Comparison of ENCODE assay signal across 8 cellular contexts in the genomic region with DNA sequence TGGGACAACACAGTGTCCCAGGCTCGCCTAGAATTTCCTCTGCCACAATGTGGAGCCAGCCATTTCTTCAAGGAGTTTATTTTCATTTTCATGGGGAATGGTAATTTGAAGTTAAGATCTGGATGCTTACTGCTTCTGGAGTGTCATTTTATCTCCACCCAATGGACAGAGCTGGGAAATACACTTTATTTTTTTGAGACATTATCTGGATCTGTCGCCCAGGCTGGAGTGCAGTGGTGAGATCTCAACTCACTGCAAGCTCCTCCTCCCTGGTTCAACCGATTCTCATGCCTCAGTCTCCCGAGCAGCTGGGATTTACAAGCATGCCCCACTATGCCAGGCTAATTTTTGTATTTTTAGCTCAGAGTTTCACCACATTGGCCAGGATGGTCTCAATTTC. TPM values are rescaled to one million over a fixed set of nuclear protein-coding genes. Genes with fewer than 3 reads are reported as not detected.
A peak's percentile ranks its signal among the peaks of the same experiment; 100 is the strongest.
DNase-seq lines count a peak whose midpoint lies in the region; ATAC-seq, FAIRE-seq and TF ChIP-seq lines count a peak whose summit lies in the region.

No MANE protein-coding gene starts in this region.

- 4% methylated on average over 4 of the region's 4 CpGs for WGBS in K562 (ENCODE audit: insufficient coverage, low coverage, missing lambda C conversion rate)
- 1 to 6% (median 2%) methylated on average over 4 of the region's 4 CpGs for WGBS in small intestine, 3 donors

- no peak overlapping the region for H3K9ac ChIP-seq in K562 (ENCODE audit: insufficient read depth in 1 of 2, low read depth in 2 of 2, low read length in 2 of 2)

- peak; percentile 76 to 83 for TF ChIP-seq RAD21 in K562 (CRISPR knock-in tag; conservative IDR thresholded peaks at IDR 0.05 in 1 of 2, IDR thresholded peaks at IDR 0.05 in 1 of 2)

- no TSS peak for BruUV-seq in K562 (replicated peaks; lab: Mats Ljungman, UMichigan)

- ATAC-seq in GM21576 (IDR thresholded peaks at IDR 0.05; ENCODE audit: unreplicated experiment) (peak; percentile 75), K562 (peak; percentile 96), HG03039 (IDR thresholded peaks at IDR 0.05; ENCODE audit: unreplicated experiment) (no peak)

- FAIRE-seq in K562 (lab: Jason Lieb, UNC) (peak; percentile 74), small intestine (lab: Jason Lieb, UNC) (no peak)

- H3K27ac ChIP-seq in K562 (ENCODE audit: extremely low read depth, low read depth, low read length) (no peak overlapping the region), small intestine (ENCODE audit: low read depth in 1 of 2, low read length in 1 of 2) (no peak overlapping the region)

- H4K20me1 ChIP-seq in K562 (replicated peaks; ENCODE audit: control insufficient read depth, insufficient read depth, low read length): no peaks in the 10 kb centered on the region

- CTCF ChIA-PET in K562 (lab: Yijun Ruan, JAX; ENCODE audit: low intra/inter-chr PET ratio): interaction anchor here (0.7 to 1.0 kb wide), 6 partner anchors 242 to 390 kb away, joined by 3 to 6 read pairs (median 4); no protein-coding TSS in a partner anchor

- DNase-seq in NCI-H2171 treated with DMSO at 0.1 percent for 48 hours (lab: John Stamatoyannopoulos, UW) (peak; percentile 9), NCI-H2171 (lab: John Stamatoyannopoulos, UW) (no peak), NCI-H2227 treated with DMSO at 0.1 percent for 48 hours (lab: John Stamatoyannopoulos, UW) (peak; percentile 5), K562 (ENCODE audit: extremely low read depth in 1 of 4, low spot score in 3 of 4) (peak; percentile 22 to 62 (median 42)), iPS DF 19.7 (ENCODE audit: low read depth, low spot score) (peak; percentile 7), small intestine (peak; percentile 63)

- no peak for TF ChIP-seq POLR2A in K562 (conservative IDR thresholded peaks at IDR 0.05)

- H2AFZ ChIP-seq in K562 (ENCODE audit: low read depth, low read length): 0 out of 2 replicates have a peak overlapping the region, but pooled peaks have one; percentile 28

- TF ChIP-seq EP300 in K562 (IDR thresholded peaks at IDR 0.05; ENCODE audit: low read length): no peak

- no peaks in the 10 kb centered on the region for H3K27me3 ChIP-seq in K562 (ENCODE audit: control insufficient read depth in 2 of 2, insufficient read depth in 2 of 2, low read length in 2 of 2)
- no peaks in the 10 kb centered on the region for H3K27me3 ChIP-seq in small intestine (ENCODE audit: control insufficient read depth in 2 of 2, insufficient read depth in 2 of 2, low read length in 2 of 2)

- H3K9me1 ChIP-seq in K562 (ENCODE audit: control insufficient read depth, insufficient read depth, low read length): no peaks in the 10 kb centered on the region

- POLR2A ChIA-PET in K562 (lab: Yijun Ruan, JAX): interaction anchor here (0.9 to 1.4 kb wide), 3 partner anchors 10 to 13 kb away, joined by 3 to 7 read pairs (median 3); partner anchors contain the start of gene THG1L

- H3K9me3 ChIP-seq in K562 (replicated peaks; ENCODE audit: control insufficient read depth, insufficient read depth, low read depth, low read length): no peaks in the 10 kb centered on the region
- no peaks in the 10 kb centered on the region for H3K9me3 ChIP-seq in small intestine (ENCODE audit: control insufficient read depth, low read depth)

- intact Hi-C loops in K562 (cut with micrococcal nuclease): loop anchor here (1.0 to 5.0 kb wide), 7 partner anchors 25 to 376 kb away; partner anchors contain the start of gene LSM11

- H3K4me3 ChIP-seq in K562 (no peak overlapping the region), small intestine (ENCODE audit: low read depth in 1 of 2, low read length in 2 of 2) (no peak overlapping the region)

- no peaks in the 10 kb centered on the region for H3K79me2 ChIP-seq in K562 (ENCODE audit: control insufficient read depth, insufficient read depth, low read length)

- in situ Hi-C loops in K562 (cut with MboI): no loop called here

- H3K4me1 ChIP-seq in K562 (replicated peaks in 1 of 2; ENCODE audit: control insufficient read depth in 2 of 2, insufficient read depth in 2 of 2, low read length in 2 of 2) (peaks cover 3 to 5% of the 10 kb centered on the region in 2 experiments; a peak in 2 of 5 replicates), small intestine (ENCODE audit: control insufficient read depth in 2 of 2, insufficient read depth in 1 of 2, low read depth in 1 of 2, low read length in 1 of 2) (no peaks in the 10 kb centered on the region)

- H3K36me3 ChIP-seq in K562 (ENCODE audit: control insufficient read depth, insufficient read depth, low read length) (no peaks in the 10 kb centered on the region), small intestine (ENCODE audit: control insufficient read depth in 2 of 2, insufficient read depth in 2 of 2, low read length in 2 of 2) (no peaks in the 10 kb centered on the region)

- peak; percentile 51 to 75 (median 54); a peak in 4 of 6 replicates for TF ChIP-seq CTCF in K562 (IDR thresholded peaks at IDR 0.05 in 2 of 3, conservative IDR thresholded peaks at IDR 0.05 in 1 of 3; ENCODE audit: insufficient read depth in 2 of 3, low read depth in 1 of 3, low read length in 3 of 3)

- H3K4me2 ChIP-seq in K562 (ENCODE audit: insufficient read depth, low read length): peak overlapping the region; percentile 27; the same call in 1 of the 2 replicates

RNA-seq across cellular contexts. Expression of gene THG1L, which starts 12.7 kb away (rescaled TPM):
- 14.2 and 22.0 TPM in 2 replicates for total RNA-seq in K562 (2011; cell fraction: chromatin; rRNA removed; ENCODE audit: low replicate concordance)
- total RNA-seq in K562 (2011; cell fraction: nucleolus; rRNA removed): 12.5 and 13.0 TPM in 2 replicates
- 12.8 and 14.4 TPM in 2 replicates for total RNA-seq in K562 (2011; cell fraction: nucleoplasm; rRNA removed)
- 24.8 and 32.7 TPM in 2 replicates for total RNA-seq in K562 (2014; rRNA removed)
- total RNA-seq in K562 (2014; rRNA removed; fragmentation: Illumina TruSeq; extraction: Trizol): 27.8 and 31.7 TPM in 2 replicates
- total RNA-seq in K562 (2015; rRNA removed; fragmentation: Illumina TruSeq; extraction: Trizol): 23.0 and 28.0 TPM in 2 replicates
- total RNA-seq in K562 (2021): 21.8 and 22.4 TPM in 2 replicates
- polyA plus RNA-seq in K562 (2011; rRNA removed): 24.7 and 31.6 TPM in 2 replicates
- 14.1 and 18.6 TPM in 2 replicates for polyA plus RNA-seq in K562 (2011; cell fraction: cytosol; rRNA removed)
- 11.9 and 12.1 TPM in 2 replicates for polyA plus RNA-seq in K562 (2011; cell fraction: nucleus; rRNA removed)
- 26.3 and 26.8 TPM in 2 replicates for polyA plus RNA-seq in K562 (2012)
- polyA plus RNA-seq in K562 (2014; fragmentation: Illumina TruSeq; extraction: Trizol): 25.9 and 27.5 TPM in 2 replicates
- 10 to 100 TPM; 26.5 to 40.7 TPM for polyA plus RNA-seq in K562 (2014; fragmentation: Nextera tagmentation; extraction: Ambion mirVana)
- 35.3 and 38.1 TPM in 2 replicates for polyA plus RNA-seq in K562 (2014; rRNA removed)
- 46.1 and 48.1 TPM in 2 replicates for polyA minus RNA-seq in K562 (2011; rRNA and poly(A)+ RNA removed)
- polyA minus RNA-seq in K562 (2011; cell fraction: cytosol; rRNA and poly(A)+ RNA removed): 19.7 and 23.8 TPM in 2 replicates
- polyA minus RNA-seq in K562 (2011; cell fraction: nucleus; rRNA and poly(A)+ RNA removed): 8.9 and 11.0 TPM in 2 replicates
- 10 to 100 TPM in 2 of 3 donors, 1 to 10 TPM in 1; 6.0 to 15.1 (median 14.3) TPM for polyA plus RNA-seq in small intestine

RNA-seq across cellular contexts. Expression of gene LSM11, which starts 25.0 kb away (rescaled TPM):
- total RNA-seq in K562 (2011; cell fraction: chromatin; rRNA removed; ENCODE audit: low replicate concordance): 4.0 and 5.9 TPM in 2 replicates
- total RNA-seq in K562 (2011; cell fraction: nucleolus; rRNA removed): 3.3 and 3.8 TPM in 2 replicates
- total RNA-seq in K562 (2011; cell fraction: nucleoplasm; rRNA removed): 5.4 and 9.9 TPM in 2 replicates
- total RNA-seq in K562 (2014; rRNA removed) (4.3 and 4.7 TPM in 2 replicates), K562 (2014; rRNA removed; fragmentation: Illumina TruSeq; extraction: Trizol) (6.3 and 8.2 TPM in 2 replicates), K562 (2015; rRNA removed; fragmentation: Illumina TruSeq; extraction: Trizol) (4.8 and 5.1 TPM in 2 replicates), K562 (2021) (6.2 and 6.7 TPM in 2 replicates)
- polyA plus RNA-seq in K562 (2011; rRNA removed) (7.5 and 9.4 TPM in 2 replicates), K562 (2014; fragmentation: Illumina TruSeq; extraction: Trizol) (4.7 and 5.0 TPM in 2 replicates), K562 (2014; fragmentation: Nextera tagmentation; extraction: Ambion mirVana) (1 to 10 TPM; 1.8 to 2.6 TPM), K562 (2014; rRNA removed) (4.3 and 4.6 TPM in 2 replicates), small intestine (1 to 10 TPM; 1.4 to 2.1 (median 2.0) TPM)
- 2.4 and 4.5 TPM in 2 replicates for polyA plus RNA-seq in K562 (2011; cell fraction: cytosol; rRNA removed)
- 5.6 and 7.6 TPM in 2 replicates for polyA plus RNA-seq in K562 (2011; cell fraction: nucleus; rRNA removed)
- 2.8 and 3.9 TPM in 2 replicates for polyA plus RNA-seq in K562 (2012)
- polyA minus RNA-seq in K562 (2011; rRNA and poly(A)+ RNA removed): 13.6 and 13.9 TPM in 2 replicates
- 4.3 and 4.5 TPM in 2 replicates for polyA minus RNA-seq in K562 (2011; cell fraction: cytosol; rRNA and poly(A)+ RNA removed)
- polyA minus RNA-seq in K562 (2011; cell fraction: nucleus; rRNA and poly(A)+ RNA removed): 2.3 and 3.7 TPM in 2 replicates

RNA-seq across cellular contexts. Expression of gene C5orf52, which starts 47.2 kb away (rescaled TPM):
- total RNA-seq in K562 (2011; cell fraction: chromatin; rRNA removed; ENCODE audit: low replicate concordance): not detected in 2 replicates
- total RNA-seq in K562 (2011; cell fraction: nucleolus; rRNA removed): not detected in 2 replicates
- total RNA-seq in K562 (2011; cell fraction: nucleoplasm; rRNA removed): not detected in 2 replicates
- not detected in 2 replicates for total RNA-seq in K562 (2014; rRNA removed)
- total RNA-seq in K562 (2014; rRNA removed; fragmentation: Illumina TruSeq; extraction: Trizol): not detected in 2 replicates
- not detected in 2 replicates for total RNA-seq in K562 (2015; rRNA removed; fragmentation: Illumina TruSeq; extraction: Trizol)
- not detected in 2 replicates for total RNA-seq in K562 (2021)
- not detected in 2 replicates for polyA plus RNA-seq in K562 (2011; rRNA removed)
- not detected in 2 replicates for polyA plus RNA-seq in K562 (2011; cell fraction: cytosol; rRNA removed)
- not detected in 2 replicates for polyA plus RNA-seq in K562 (2011; cell fraction: nucleus; rRNA removed)
- not detected in 2 replicates for polyA plus RNA-seq in K562 (2012)
- not detected in 2 replicates for polyA plus RNA-seq in K562 (2014; fragmentation: Illumina TruSeq; extraction: Trizol)
- not detected for polyA plus RNA-seq in K562 (2014; fragmentation: Nextera tagmentation; extraction: Ambion mirVana)
- polyA plus RNA-seq in K562 (2014; rRNA removed): not detected in 2 replicates
- polyA minus RNA-seq in K562 (2011; rRNA and poly(A)+ RNA removed): not detected in 2 replicates
- not detected in 2 replicates for polyA minus RNA-seq in K562 (2011; cell fraction: cytosol; rRNA and poly(A)+ RNA removed)
- not detected in 2 replicates for polyA minus RNA-seq in K562 (2011; cell fraction: nucleus; rRNA and poly(A)+ RNA removed)
- under 1 TPM in 1 of 3 donors, not detected in 2; 0.22 TPM for polyA plus RNA-seq in small intestine
